15 cellular contexts compared by ENCODE assay signal in the genomic region with DNA sequence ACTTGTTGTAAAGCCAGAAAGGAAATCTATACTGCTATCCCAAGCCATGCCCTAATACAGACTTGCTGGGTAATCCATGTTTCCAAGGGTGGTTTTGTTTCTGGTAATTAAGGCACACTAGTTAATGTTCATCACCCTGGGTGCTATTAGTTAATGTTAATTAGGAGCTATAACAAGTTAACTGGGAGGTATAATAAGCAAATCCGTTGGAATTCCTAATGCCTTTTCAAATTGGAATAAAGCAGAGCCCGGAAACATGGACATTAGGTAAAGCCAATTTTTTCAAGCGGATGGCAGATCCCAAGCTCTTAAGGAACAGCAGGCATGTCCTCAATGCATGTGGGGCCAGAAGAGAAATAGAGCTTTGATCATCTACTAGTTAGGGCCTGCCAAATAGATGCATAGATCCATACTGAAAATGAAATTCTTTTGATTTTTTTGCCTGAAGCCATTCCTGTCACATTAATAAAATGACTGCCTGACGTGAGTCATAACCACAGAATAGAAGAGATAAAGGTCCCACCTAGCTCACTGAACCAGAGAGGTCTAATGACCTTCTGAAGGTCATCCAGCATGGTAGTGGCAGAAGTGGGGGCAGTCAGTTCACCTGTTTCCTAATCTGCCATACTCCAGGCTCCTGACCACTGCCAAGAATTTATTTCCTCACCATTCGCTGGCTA. TPM values are rescaled to one million over a fixed set of nuclear protein-coding genes. Genes with fewer than 3 reads are reported as not detected.
A peak's percentile ranks its signal among the peaks of the same experiment; 100 is the strongest.
DNase-seq lines count a peak whose midpoint lies in the region; ATAC-seq, FAIRE-seq and TF ChIP-seq lines count a peak whose summit lies in the region.
"Had no signal": no experiment of that assay in that cellular context is flagged by ENCODE, and none has a peak within 500 bp of the region (broad histone marks: within the 10 kb centered on the region; RNA-seq: fewer than 3 reads in every experiment).

No MANE protein-coding gene starts in this region.

- H3K4me2 ChIP-seq in PC-9 = peak overlapping the region; percentile 56

- no peaks in the 10 kb centered on the region for H3K27me3 Mint-ChIP-seq in osteocyte (ENCODE audit: unreplicated experiment)
- peaks cover 7% of the 10 kb centered on the region for H3K27me3 Mint-ChIP-seq in stimulated activated naive CD8-positive, alpha-beta T cell treated with anti-CD3 and anti-CD28 coated beads, Interleukin-15, amount 100 ng/mL, for 72 hours

- H3K36me3 Mint-ChIP-seq in osteocyte (ENCODE audit: unreplicated experiment) = peaks cover 4% of the 10 kb centered on the region

- H3K4me1 ChIP-seq in PC-9 (replicated peaks; ENCODE audit: insufficient read depth) = peaks cover 65% of the 10 kb centered on the region
- H3K4me1 ChIP-seq in esophagus (ENCODE audit: control insufficient read depth in 2 of 2, insufficient read depth in 2 of 2, low read length in 1 of 2) = peaks cover 0 to 3% of the 10 kb centered on the region in 2 donors
- H3K4me1 ChIP-seq: BE2C, parathyroid adenoma had no signal

- CTCF ChIA-PET in PC-9 (lab: Charles Lee) = no interaction called here

- peaks cover 82% of the 10 kb centered on the region for H3K4me1 Mint-ChIP-seq in osteocyte (ENCODE audit: unreplicated experiment)
- H3K4me1 Mint-ChIP-seq in stimulated activated naive CD8-positive, alpha-beta T cell treated with anti-CD3 and anti-CD28 coated beads, Interleukin-15, amount 100 ng/mL, for 72 hours = peaks cover 6% of the 10 kb centered on the region

- intact Hi-C loops in PC-9 (cut with micrococcal nuclease; ENCODE audit: unreplicated experiment) = loop anchor here (10.0 kb wide), 1 partner anchor 177 kb away; no protein-coding TSS in a partner anchor

- no peak overlapping the region for H2AFZ ChIP-seq in PC-9
- H2AFZ ChIP-seq: parathyroid adenoma had no signal

- POLR2A ChIA-PET in PC-9 (lab: Charles Lee; ENCODE audit: unreplicated experiment) = no interaction called here

- H3F3A ChIP-seq in PC-9 (ENCODE audit: insufficient read depth, low read depth) = peaks cover 42% of the 10 kb centered on the region

- WGBS in esophagus, 2 donors = 47 to 54% methylated on average over 5 of the region's 5 CpGs

- H3K9me2 ChIP-seq in PC-9 (ENCODE audit: insufficient read depth) = no peaks in the 10 kb centered on the region

- H4K20me1 ChIP-seq in PC-9 (ENCODE audit: insufficient read depth) = no peaks in the 10 kb centered on the region

- H3K27me3 ChIP-seq in PC-9 (ENCODE audit: insufficient read depth, low read depth) (no peaks in the 10 kb centered on the region), esophagus (ENCODE audit: control insufficient read depth in 1 of 2, insufficient read depth in 2 of 2, low read length in 2 of 2) (no peaks in the 10 kb centered on the region)
- H3K27me3 ChIP-seq: BE2C, dorsolateral prefrontal cortex had no signal

- TF ChIP-seq POLR2A in GM12892 (IDR thresholded peaks at IDR 0.05; ENCODE audit: low read depth, low read length) = no peak

- FAIRE-seq in GM12892 (lab: Jason Lieb, UNC) = peak; percentile 50

- no TSS peak for BruUV-seq in PC-9 (replicated peaks; lab: Mats Ljungman, UMichigan)

- H3K9me3 Mint-ChIP-seq in osteocyte (ENCODE audit: unreplicated experiment) = no peaks in the 10 kb centered on the region
- H3K9me3 Mint-ChIP-seq in stimulated activated naive CD8-positive, alpha-beta T cell treated with anti-CD3 and anti-CD28 coated beads, Interleukin-15, amount 100 ng/mL, for 72 hours = no peaks in the 10 kb centered on the region

- H3K27ac ChIP-seq in PC-9 (peak overlapping the region; percentile 66; the same call in 1 of the 2 replicates), esophagus (ENCODE audit: low read depth in 2 of 2, low read length in 1 of 2) (peak overlapping the region; percentile 44 to 49)
- H3K27ac ChIP-seq: parathyroid adenoma had no signal

- ATAC-seq in stimulated activated naive CD8-positive, alpha-beta T cell treated with anti-CD3 and anti-CD28 coated beads, Interleukin-15, amount 100 ng/mL, for 72 hours = no peak

- DNase-seq in GM12892 (ENCODE audit: insufficient read length) (no peak), PC-9 (peak in 1 of 2 experiments; percentile 67), osteocyte (ENCODE audit: extremely low spot score, unreplicated experiment) (no peak), NCI-H1930 (lab: John Stamatoyannopoulos, UW) (no peak), superior temporal gyrus (ENCODE audit: extremely low spot score) (no peak)
- no peak for DNase-seq in stimulated activated naive CD8-positive, alpha-beta T cell treated with anti-CD3 and anti-CD28 coated beads, Interleukin-15, amount 100 ng/mL, for 72 hours
- no peak for DNase-seq in stimulated activated CD4-positive, alpha-beta T cell treated with anti-CD3 and anti-CD28 coated beads, Interleukin-15, amount 100 ng/mL, for 24 hours
- DNase-seq: activated effector memory CD4-positive, alpha-beta T cell treated with anti-CD3 and anti-CD28 coated beads, Interleukin-2, amount 50 U/mL, for 16 hours; BE2C; DMS79; dorsolateral prefrontal cortex; NCI-H1092 treated with DMSO at 0.1 percent for 48 hours had no signal

- H3K9me3 ChIP-seq in PC-9 (ENCODE audit: insufficient read depth, low read depth) = no peaks in the 10 kb centered on the region
- H3K9me3 ChIP-seq in esophagus (ENCODE audit: control insufficient read depth in 2 of 2, insufficient read depth in 1 of 2, low read depth in 1 of 2, low read length in 1 of 2) = no peaks in the 10 kb centered on the region
- H3K9me3 ChIP-seq: BE2C, thoracic aorta had no signal

- peaks cover 41% of the 10 kb centered on the region for H3K79me2 ChIP-seq in PC-9 (ENCODE audit: low read depth)
- H3K79me2 ChIP-seq: parathyroid adenoma had no signal

- peak overlapping the region; percentile 64 for H3K27ac Mint-ChIP-seq in osteocyte (ENCODE audit: unreplicated experiment)
- H3K27ac Mint-ChIP-seq in stimulated activated naive CD8-positive, alpha-beta T cell treated with anti-CD3 and anti-CD28 coated beads, Interleukin-15, amount 100 ng/mL, for 72 hours = no peak overlapping the region

- H3K4me3 ChIP-seq in PC-9 (no peak overlapping the region), esophagus (ENCODE audit: low read depth in 1 of 2, low read length in 2 of 2) (no peak overlapping the region)
- H3K4me3 ChIP-seq: dorsolateral prefrontal cortex, thoracic aorta had no signal

- no peaks in the 10 kb centered on the region; the same call in 1 of the 2 replicates for H3K36me3 ChIP-seq in PC-9 (ENCODE audit: low read depth)
- no peaks in the 10 kb centered on the region for H3K36me3 ChIP-seq in esophagus (ENCODE audit: control insufficient read depth in 2 of 2, insufficient read depth in 2 of 2, low read length in 1 of 2)
- H3K36me3 ChIP-seq: BE2C, thoracic aorta had no signal

- no peak for TF ChIP-seq CTCF in PC-9 (conservative IDR thresholded peaks at IDR 0.05)
- no peak for TF ChIP-seq CTCF in osteocyte (IDR thresholded peaks at IDR 0.05)

- no peak overlapping the region for H3K4me3 Mint-ChIP-seq in osteocyte (ENCODE audit: unreplicated experiment)
- H3K4me3 Mint-ChIP-seq in stimulated activated naive CD8-positive, alpha-beta T cell treated with anti-CD3 and anti-CD28 coated beads, Interleukin-15, amount 100 ng/mL, for 72 hours = no peak overlapping the region

RNA-seq across cellular contexts. Expression of a gene that starts 28.5 kb away (rescaled TPM):
- 18.9 TPM for polyA plus RNA-seq in GM12892 (2012; ENCODE audit: missing spikeins)
- total RNA-seq in PC-9 (2021) (21.0 and 33.6 TPM in 2 replicates), osteocyte (2.8 and 4.8 TPM in 2 replicates)
- polyA plus RNA-seq in esophagus = 1 to 10 TPM; 7.0 to 7.8 TPM
